Comparison of ENCODE assay signal across 8 cellular contexts in the genomic region with DNA sequence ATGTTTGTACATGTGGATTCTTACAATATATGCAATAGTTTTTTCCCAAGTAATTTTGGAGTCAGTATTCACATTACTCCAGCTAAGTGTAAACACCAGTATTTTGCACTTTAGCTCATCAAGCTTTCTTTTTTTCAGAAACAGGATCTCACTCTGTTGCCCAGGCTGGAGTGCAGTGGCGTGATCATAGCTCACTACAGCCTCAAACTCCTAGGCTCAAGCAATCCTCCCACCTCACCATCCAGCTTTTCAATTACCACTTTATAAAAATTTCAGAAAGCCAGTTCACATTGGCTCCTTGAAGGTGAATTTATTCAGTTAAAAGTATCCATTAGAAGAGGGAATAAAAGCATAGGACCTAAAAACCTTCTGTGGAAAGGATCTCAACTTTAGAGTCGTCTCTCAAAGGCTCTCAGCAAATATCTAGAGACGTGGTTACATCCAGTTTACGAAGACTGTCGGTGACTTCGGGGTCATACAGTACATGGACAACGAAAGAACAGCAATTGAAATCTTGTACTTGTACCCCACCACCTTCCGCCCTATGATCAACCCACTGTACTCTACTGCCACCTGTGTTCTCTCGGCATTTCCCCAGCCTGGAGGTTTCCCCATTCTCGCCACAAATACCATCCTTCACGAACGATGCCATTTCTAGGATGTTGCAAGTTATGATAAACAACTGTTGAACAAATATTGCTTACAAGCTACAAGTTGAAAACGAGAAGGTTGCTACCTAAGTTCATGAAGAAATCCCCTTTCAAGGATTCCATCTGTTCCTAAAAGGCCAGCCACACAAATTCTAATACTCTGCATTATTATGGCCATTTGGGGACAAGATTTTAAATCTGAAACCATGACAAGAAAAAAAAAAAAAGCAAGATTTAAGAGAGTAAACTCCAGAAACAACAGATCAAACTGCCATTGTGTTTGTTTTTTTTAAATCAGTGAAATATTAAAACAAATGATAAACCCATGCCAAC. TPM values are rescaled to one million over a fixed set of nuclear protein-coding genes. Genes with fewer than 3 reads are reported as not detected.
DNase-seq lines count a peak whose midpoint lies in the region; ATAC-seq, FAIRE-seq and TF ChIP-seq lines count a peak whose summit lies in the region.

No MANE protein-coding gene starts in this region.

- peak overlapping the region; percentile 94 for H3K4me3 ChIP-seq in WI38 (ENCODE audit: low read depth, low read length)
- H3K4me3 ChIP-seq in pancreas: peak overlapping the region in 3 of 4 donors; percentile 86 to 93 (median 92)

- CTCF ChIA-PET in activated naive CD4-positive, alpha-beta T cell treated with anti-CD3 and anti-CD28 coated beads for 36 hours (lab: Charles Lee): interaction anchor here (0.6 to 1.5 kb wide), 5 partner anchors 182 to 305 kb away, joined by 3 to 4 read pairs (median 4); no protein-coding TSS in a partner anchor

- H3K4me3 Mint-ChIP-seq in activated naive CD4-positive, alpha-beta T cell treated with anti-CD3 and anti-CD28 coated beads for 36 hours: peak overlapping the region; percentile 16
- peak overlapping the region; percentile 98 for H3K4me3 Mint-ChIP-seq in glutamatergic neuron (ENCODE audit: unreplicated experiment)
- H3K4me3 Mint-ChIP-seq in activated T-cell treated with anti-CD3 and anti-CD28 coated beads, Interleukin-2, amount 50 U/mL, for 24 hours: no peak overlapping the region

- H3K9me3 Mint-ChIP-seq in activated naive CD4-positive, alpha-beta T cell treated with anti-CD3 and anti-CD28 coated beads for 36 hours: no peaks in the 10 kb centered on the region
- H3K9me3 Mint-ChIP-seq in activated naive CD4-positive, alpha-beta T cell treated with anti-CD3 and anti-CD28 coated beads, Interleukin-2, amount 50 U/mL, for 72 hours: peaks cover 0 to 4% of the 10 kb centered on the region in 2 donors
- H3K9me3 Mint-ChIP-seq in glutamatergic neuron (ENCODE audit: unreplicated experiment): peaks cover 4% of the 10 kb centered on the region
- H3K9me3 Mint-ChIP-seq in activated T-cell treated with anti-CD3 and anti-CD28 coated beads, Interleukin-2, amount 50 U/mL, for 24 hours: no peaks in the 10 kb centered on the region

- intact Hi-C loops in activated naive CD4-positive, alpha-beta T cell treated with anti-CD3 and anti-CD28 coated beads for 36 hours (cut with micrococcal nuclease): loop anchor here (5.0 to 10.0 kb wide), 3 partner anchors 368 to 470 kb away; no protein-coding TSS in a partner anchor
- intact Hi-C loops in pancreas (cut with DNase I): loop anchor here in 2 of 3 donors (5.0 to 10.0 kb wide), 3 partner anchors 235 to 288 kb away; no protein-coding TSS in a partner anchor

- no peak overlapping the region for H3K27ac Mint-ChIP-seq in activated naive CD4-positive, alpha-beta T cell treated with anti-CD3 and anti-CD28 coated beads for 36 hours
- H3K27ac Mint-ChIP-seq in activated naive CD4-positive, alpha-beta T cell treated with anti-CD3 and anti-CD28 coated beads, Interleukin-2, amount 50 U/mL, for 72 hours: no peak overlapping the region
- peak overlapping the region; percentile 87 for H3K27ac Mint-ChIP-seq in glutamatergic neuron (ENCODE audit: unreplicated experiment)
- H3K27ac Mint-ChIP-seq in activated T-cell treated with anti-CD3 and anti-CD28 coated beads, Interleukin-2, amount 50 U/mL, for 24 hours: no peak overlapping the region

- peaks cover 49% of the 10 kb centered on the region for H3K27me3 Mint-ChIP-seq in activated naive CD4-positive, alpha-beta T cell treated with anti-CD3 and anti-CD28 coated beads for 36 hours (ENCODE audit: low read depth)
- peaks cover 6% of the 10 kb centered on the region for H3K27me3 Mint-ChIP-seq in glutamatergic neuron (ENCODE audit: unreplicated experiment)
- peaks cover 76% of the 10 kb centered on the region for H3K27me3 Mint-ChIP-seq in activated T-cell treated with anti-CD3 and anti-CD28 coated beads, Interleukin-2, amount 50 U/mL, for 24 hours

- H3K27me3 ChIP-seq in pancreas: no peaks in the 10 kb centered on the region

- H3K4me1 Mint-ChIP-seq in activated naive CD4-positive, alpha-beta T cell treated with anti-CD3 and anti-CD28 coated beads for 36 hours (ENCODE audit: low read depth): peaks cover 22% of the 10 kb centered on the region
- peaks cover 20% of the 10 kb centered on the region for H3K4me1 Mint-ChIP-seq in glutamatergic neuron (ENCODE audit: low read depth, unreplicated experiment)
- peaks cover 28% of the 10 kb centered on the region for H3K4me1 Mint-ChIP-seq in activated T-cell treated with anti-CD3 and anti-CD28 coated beads, Interleukin-2, amount 50 U/mL, for 24 hours (ENCODE audit: low read depth)

- ATAC-seq in activated naive CD4-positive, alpha-beta T cell treated with anti-CD3 and anti-CD28 coated beads, Interleukin-2, amount 50 U/mL, for 72 hours: no peak
- peak in 3 of 4 donors; percentile 27 to 36 (median 32) for ATAC-seq in pancreas

- no peaks in the 10 kb centered on the region for H3K36me3 ChIP-seq in pancreas

- H3K4me1 ChIP-seq in pancreas: peaks cover 0 to 23% (median 7%) of the 10 kb centered on the region in 3 donors

- TF ChIP-seq CTCF in WI38 (IDR thresholded peaks at IDR 0.05; ENCODE audit: low read depth, low read length) (peak; percentile 45; the same call in 1 of the 2 replicates), glutamatergic neuron (IDR thresholded peaks at IDR 0.05; ENCODE audit: partially characterized antibody, unreplicated experiment) (peak; percentile 13), pancreas (IDR thresholded peaks at IDR 0.05) (peak in 3 of 4 donors; percentile 25 to 30 (median 25))

- DNase-seq in activated naive CD4-positive, alpha-beta T cell treated with anti-CD3 and anti-CD28 coated beads for 36 hours: peak; percentile 35
- DNase-seq in activated naive CD4-positive, alpha-beta T cell treated with anti-CD3 and anti-CD28 coated beads, Interleukin-2, amount 50 U/mL, for 72 hours (ENCODE audit: low spot score in 2 of 2): no peak
- peak; percentile 67 for DNase-seq in LoVo (ENCODE audit: low spot score)
- DNase-seq in glutamatergic neuron: peak; percentile 25
- peak in 3 of 6 donors; percentile 39 to 57 (median 48) for DNase-seq in pancreas
- DNase-seq in activated T-cell treated with anti-CD3 and anti-CD28 coated beads, Interleukin-2, amount 50 U/mL, for 24 hours: no peak
- no peak for DNase-seq in stimulated activated naive CD4-positive, alpha-beta T cell treated with Interleukin-2 at 50 U/mL for 16 hours (lab: John Stamatoyannopoulos, UW)

- no peaks in the 10 kb centered on the region for H3K36me3 Mint-ChIP-seq in activated naive CD4-positive, alpha-beta T cell treated with anti-CD3 and anti-CD28 coated beads for 36 hours (ENCODE audit: low read depth)
- peaks cover 12 to 13% of the 10 kb centered on the region in 2 donors for H3K36me3 Mint-ChIP-seq in activated naive CD4-positive, alpha-beta T cell treated with anti-CD3 and anti-CD28 coated beads, Interleukin-2, amount 50 U/mL, for 72 hours
- no peaks in the 10 kb centered on the region for H3K36me3 Mint-ChIP-seq in glutamatergic neuron (ENCODE audit: unreplicated experiment)
- H3K36me3 Mint-ChIP-seq in activated T-cell treated with anti-CD3 and anti-CD28 coated beads, Interleukin-2, amount 50 U/mL, for 24 hours (ENCODE audit: low read depth): no peaks in the 10 kb centered on the region

- H3K27ac ChIP-seq in pancreas: no peak overlapping the region

- no peaks in the 10 kb centered on the region for H3K9me3 ChIP-seq in pancreas

- no peak for FAIRE-seq in pancreas (lab: Jason Lieb, UNC)

- WGBS in pancreas, 2 donors: 8 to 10% methylated on average over 13 of the region's 13 CpGs

RNA-seq across cellular contexts. Expression of gene APBB2, which starts 1.8 kb away (rescaled TPM):
- 1 to 10 TPM; 4.5 to 4.8 TPM for total RNA-seq in activated naive CD4-positive, alpha-beta T cell treated with anti-CD3 and anti-CD28 coated beads for 36 hours
- 1 to 10 TPM; 1.6 to 6.1 TPM for total RNA-seq in activated naive CD4-positive, alpha-beta T cell treated with anti-CD3 and anti-CD28 coated beads, Interleukin-2, amount 50 U/mL, for 72 hours
- 117 TPM for total RNA-seq in glutamatergic neuron (ENCODE audit: unreplicated experiment)
- total RNA-seq in pancreas: 10 to 100 TPM; 11.0 to 21.6 (median 12.6) TPM
- polyA plus RNA-seq in pancreas: 10 to 100 TPM in 1 of 2 donors, 1 to 10 TPM in 1; 9.1 to 10.8 TPM

RNA-seq across cellular contexts. Expression of gene UCHL1, which starts 44.2 kb away (rescaled TPM):
- 1 to 10 TPM; 2.0 to 3.5 TPM for total RNA-seq in activated naive CD4-positive, alpha-beta T cell treated with anti-CD3 and anti-CD28 coated beads for 36 hours
- total RNA-seq in activated naive CD4-positive, alpha-beta T cell treated with anti-CD3 and anti-CD28 coated beads, Interleukin-2, amount 50 U/mL, for 72 hours: 1 to 10 TPM; 1.5 to 4.0 TPM
- total RNA-seq in glutamatergic neuron (ENCODE audit: unreplicated experiment): 1,012 TPM
- 10 to 100 TPM in 3 of 6 donors, 1 to 10 TPM in 3; 2.7 to 21.9 (median 7.3) TPM for total RNA-seq in pancreas
- 100 to 1,000 TPM in 1 of 2 donors, 10 to 100 TPM in 1; 50.8 to 198 TPM for polyA plus RNA-seq in pancreas

Comparison
In these comparisons a context has a peak if more than half of its experiments do, and no peak if none do; other contexts are left out.
1. DNase-seq: peak in activated naive CD4-positive, alpha-beta T cell treated with anti-CD3 and anti-CD28 coated beads for 36 hours (single experiment), LoVo (single experiment) and glutamatergic neuron (single experiment); none in activated naive CD4-positive, alpha-beta T cell treated with anti-CD3 and anti-CD28 coated beads, Interleukin-2, amount 50 U/mL, for 72 hours (0 of 2), activated T-cell treated with anti-CD3 and anti-CD28 coated beads, Interleukin-2, amount 50 U/mL, for 24 hours (single experiment) and stimulated activated naive CD4-positive, alpha-beta T cell treated with Interleukin-2 at 50 U/mL for 16 hours (single experiment).
2. ATAC-seq: peak in pancreas (3 of 4); none in activated naive CD4-positive, alpha-beta T cell treated with anti-CD3 and anti-CD28 coated beads, Interleukin-2, amount 50 U/mL, for 72 hours (0 of 2).
3. RNA of gene UCHL1, which starts 44.2 kb away (total RNA-seq): 1,012 TPM in glutamatergic neuron (single experiment); 2.7 to 21.9 TPM in pancreas, 1.5 to 4.0 TPM in activated naive CD4-positive, alpha-beta T cell treated with anti-CD3 and anti-CD28 coated beads, Interleukin-2, amount 50 U/mL, for 72 hours and 2.0 to 3.5 TPM in activated naive CD4-positive, alpha-beta T cell treated with anti-CD3 and anti-CD28 coated beads for 36 hours; every median in the first group is over 10 times any median in the second.
4. Peak in every context shown above with its lines, with median percentiles within 50 percentile points of each other: CTCF ChIP-seq.